9 cellular contexts compared by ENCODE assay signal in genomic region chr2:176096243-176096985, GRCh38. TPM values are rescaled to one million over a fixed set of nuclear protein-coding genes. Genes with fewer than 3 reads are reported as not detected.
DNase-seq lines count a peak whose midpoint lies in the region; ATAC-seq and TF ChIP-seq lines count a peak whose summit lies in the region.
"Had no signal": no experiment of that assay in that cellular context is flagged by ENCODE, and none has a peak within 500 bp of the region (broad histone marks: within the 10 kb centered on the region; RNA-seq: fewer than 3 reads in every experiment).

No MANE protein-coding gene starts in this region.

- CTCF ChIA-PET in activated B cell treated with CpG ODN at 0.5 μM for 24 hours (lab: Charles Lee): interaction anchor here (1.4 to 3.6 kb wide), 5 partner anchors 9 to 893 kb away, joined by 3 to 53 read pairs (median 16); no protein-coding TSS in a partner anchor

- DNase-seq in A172 (ENCODE audit: low spot score) (peak; percentile 49), H4 (ENCODE audit: low spot score) (peak; percentile 48), activated B cell treated with CpG ODN at 0.5 μM for 24 hours (no peak), left kidney (ENCODE audit: low read depth, low spot score) (peak; percentile 56), glomerular visceral epithelial cell (ENCODE audit: extremely low spot score) (no peak)
- DNase-seq in stimulated activated CD4-positive, alpha-beta T cell treated with anti-CD3 and anti-CD28 coated beads, Interleukin-2, amount 100 ng/mL, for 48 hours: no peak
- no peak for DNase-seq in effector CD4-positive, alpha-beta T cell

- H3K4me3 Mint-ChIP-seq in activated B cell treated with CpG ODN at 0.5 μM for 24 hours: peak overlapping the region; percentile 76

- POLR2A ChIA-PET in activated B cell treated with CpG ODN at 0.5 μM for 24 hours (lab: Charles Lee): no interaction called here

- H3K9me3 Mint-ChIP-seq in activated B cell treated with CpG ODN at 0.5 μM for 24 hours: no peaks in the 10 kb centered on the region

- H3K27ac Mint-ChIP-seq in activated B cell treated with CpG ODN at 0.5 μM for 24 hours: no peak overlapping the region

- peaks cover 77% of the 10 kb centered on the region for H3K27me3 Mint-ChIP-seq in activated B cell treated with CpG ODN at 0.5 μM for 24 hours

- ATAC-seq in activated B cell treated with CpG ODN at 0.5 μM for 24 hours (ENCODE audit: low read depth) (no peak), GM18502 (IDR thresholded peaks at IDR 0.05; ENCODE audit: poor library complexity, unreplicated experiment) (no peak)

- no peak for TF ChIP-seq CTCF in activated B cell treated with CpG ODN at 0.5 μM for 24 hours (IDR thresholded peaks at IDR 0.05)

- no peaks in the 10 kb centered on the region for H3K36me3 Mint-ChIP-seq in activated B cell treated with CpG ODN at 0.5 μM for 24 hours (ENCODE audit: low read depth)

- H3K4me1 Mint-ChIP-seq in activated B cell treated with CpG ODN at 0.5 μM for 24 hours: peaks cover 24% of the 10 kb centered on the region

- intact Hi-C loops in activated B cell treated with CpG ODN at 0.5 μM for 24 hours (cut with micrococcal nuclease): loop anchor here (2.0 to 10.0 kb wide), 3 partner anchors 36 to 1062 kb away; no protein-coding TSS in a partner anchor

RNA-seq across cellular contexts. Expression of gene HOXD12, which starts 3.2 kb away (rescaled TPM):
- total RNA-seq in A172 (2014; rRNA removed; shearing (Covaris generic)): not detected in 2 replicates
- total RNA-seq in H4 (2014; rRNA removed; shearing (Covaris generic)): not detected in 2 replicates
- not detected in 2 replicates for total RNA-seq in activated B cell treated with CpG ODN at 0.5 μM for 24 hours
- total RNA-seq: subcutaneous adipose tissue had no signal

RNA-seq across cellular contexts. Expression of gene HOXD13, which starts 3.9 kb away (rescaled TPM):
- total RNA-seq in A172 (2014; rRNA removed; shearing (Covaris generic)): 4.2 and 5.2 TPM in 2 replicates
- 3.1 and 4.8 TPM in 2 replicates for total RNA-seq in H4 (2014; rRNA removed; shearing (Covaris generic))
- not detected in 2 replicates for total RNA-seq in activated B cell treated with CpG ODN at 0.5 μM for 24 hours

RNA-seq across cellular contexts. Expression of gene HOXD11, which starts 10.7 kb away (rescaled TPM):
- total RNA-seq in A172 (2014; rRNA removed; shearing (Covaris generic)): 17.3 and 23.9 TPM in 2 replicates
- total RNA-seq in H4 (2014; rRNA removed; shearing (Covaris generic)): not detected in 2 replicates
- total RNA-seq in activated B cell treated with CpG ODN at 0.5 μM for 24 hours: not detected in 2 replicates
- total RNA-seq: subcutaneous adipose tissue had no signal

RNA-seq across cellular contexts. Expression of gene EVX2, which starts 12.7 kb away (rescaled TPM):
- not detected in 2 replicates for total RNA-seq in A172 (2014; rRNA removed; shearing (Covaris generic))
- total RNA-seq in H4 (2014; rRNA removed; shearing (Covaris generic)): not detected in 2 replicates
- not detected in 2 replicates for total RNA-seq in activated B cell treated with CpG ODN at 0.5 μM for 24 hours

RNA-seq across cellular contexts. Expression of gene HOXD10, which starts 20.2 kb away (rescaled TPM):
- total RNA-seq in A172 (2014; rRNA removed; shearing (Covaris generic)): 18.1 and 21.7 TPM in 2 replicates
- not detected in 2 replicates for total RNA-seq in H4 (2014; rRNA removed; shearing (Covaris generic))
- total RNA-seq in activated B cell treated with CpG ODN at 0.5 μM for 24 hours: not detected in 2 replicates

Comparison
In these comparisons a context has a peak if more than half of its experiments do, and no peak if none do; other contexts are left out.
1. DNase-seq: peak in A172 (single experiment), H4 (single experiment) and left kidney (single experiment); none in activated B cell treated with CpG ODN at 0.5 μM for 24 hours (single experiment), stimulated activated CD4-positive, alpha-beta T cell treated with anti-CD3 and anti-CD28 coated beads, Interleukin-2, amount 100 ng/mL, for 48 hours (0 of 2), glomerular visceral epithelial cell (single experiment) and effector CD4-positive, alpha-beta T cell (single experiment).
2. RNA of gene HOXD11, which starts 10.7 kb away (total RNA-seq): 17.3 to 23.9 TPM in A172; not detected in H4 and not detected in activated B cell treated with CpG ODN at 0.5 μM for 24 hours; every median in the first group is over 10 times any median in the second.